ENCODE assay signal across 10 cellular contexts in genomic region chr11:12149672-12150225, GRCh38. TPM values are rescaled to one million over a fixed set of nuclear protein-coding genes. Genes with fewer than 3 reads are reported as not detected.
A peak's percentile ranks its signal among the peaks of the same experiment; 100 is the strongest.
DNase-seq lines count a peak whose midpoint lies in the region; ATAC-seq and TF ChIP-seq lines count a peak whose summit lies in the region.
"Had no signal": no experiment of that assay in that cellular context is flagged by ENCODE, and none has a peak within 500 bp of the region (broad histone marks: within the 10 kb centered on the region; RNA-seq: fewer than 3 reads in every experiment).

No MANE protein-coding gene starts in this region.

- H3K27ac Mint-ChIP-seq in activated naive CD4-positive, alpha-beta T cell treated with anti-CD3 and anti-CD28 coated beads, Interleukin-2, amount 10 ng/mL, durations not matched to agents 7 days and 5 days = peak overlapping the region; percentile 16

- H3K4me3 Mint-ChIP-seq in activated naive CD4-positive, alpha-beta T cell treated with anti-CD3 and anti-CD28 coated beads, Interleukin-2, amount 10 ng/mL, durations not matched to agents 7 days and 5 days = no peak overlapping the region

- H3K27me3 ChIP-seq in body of pancreas = no peaks in the 10 kb centered on the region

- 77 to 94% methylated on average over 6 of the region's 6 CpGs for WGBS in body of pancreas, 2 donors

- no peak for TF ChIP-seq POLR2A in body of pancreas (IDR thresholded peaks at IDR 0.05)

- peaks cover 19% of the 10 kb centered on the region for H3K36me3 Mint-ChIP-seq in activated naive CD4-positive, alpha-beta T cell treated with anti-CD3 and anti-CD28 coated beads, Interleukin-2, amount 10 ng/mL, durations not matched to agents 7 days and 5 days

- no peaks in the 10 kb centered on the region for H3K9me3 ChIP-seq in body of pancreas

- H3K4me1 Mint-ChIP-seq in activated naive CD4-positive, alpha-beta T cell treated with anti-CD3 and anti-CD28 coated beads, Interleukin-2, amount 10 ng/mL, durations not matched to agents 7 days and 5 days = peaks cover 62% of the 10 kb centered on the region

- intact Hi-C loops in body of pancreas (cut with DNase I) = no loop called here

- no peaks in the 10 kb centered on the region for H3K27me3 Mint-ChIP-seq in activated naive CD4-positive, alpha-beta T cell treated with anti-CD3 and anti-CD28 coated beads, Interleukin-2, amount 10 ng/mL, durations not matched to agents 7 days and 5 days

- H3K4me1 ChIP-seq in body of pancreas = no peaks in the 10 kb centered on the region

- DNase-seq in SIG-M5 treated with dmso at 0.1 percent for 504 hours (lab: John Stamatoyannopoulos, UW; ENCODE audit: unreplicated experiment) = peak; percentile 15
- no peak for DNase-seq in SIG-M5 (lab: John Stamatoyannopoulos, UW)
- DNase-seq in activated naive CD4-positive, alpha-beta T cell treated with anti-CD3 and anti-CD28 coated beads, Interleukin-2, amount 10 ng/mL, durations not matched to agents 7 days and 5 days = no peak
- DNase-seq in stimulated activated CD4-positive, alpha-beta T cell treated with anti-CD3 and anti-CD28 coated beads, Interleukin-4, amount 100 ng/mL, for 48 hours (ENCODE audit: low read depth in 2 of 2) = peak; percentile 45 to 63
- DNase-seq in body of pancreas = no peak
- DNase-seq: 8988T, WERI-Rb-1 had no signal

- no peak overlapping the region for H3K4me3 ChIP-seq in body of pancreas

- H3K36me3 ChIP-seq in body of pancreas (replicated peaks in 1 of 2; ENCODE audit: insufficient read depth in 1 of 2, low read depth in 2 of 2) = no peaks in the 10 kb centered on the region
- H3K36me3 ChIP-seq: WERI-Rb-1 had no signal

- H3K27ac ChIP-seq in body of pancreas = no peak overlapping the region
- H3K27ac ChIP-seq: WERI-Rb-1 had no signal

- CTCF ChIA-PET in activated naive CD4-positive, alpha-beta T cell treated with anti-CD3 and anti-CD28 coated beads, Interleukin-2, amount 10 ng/mL, durations not matched to agents 7 days and 5 days (lab: Charles Lee) = interaction anchor here (1.5 to 1.9 kb wide), 2 partner anchors 14 to 22 kb away, joined by 3 to 5 read pairs; no protein-coding TSS in a partner anchor

- ATAC-seq in HG03432 (IDR thresholded peaks at IDR 0.05; ENCODE audit: unreplicated experiment) (peak; percentile 85), GM21737 (IDR thresholded peaks at IDR 0.05; ENCODE audit: unreplicated experiment) (no peak), body of pancreas (no peak), HG03571 (IDR thresholded peaks at IDR 0.05; ENCODE audit: unreplicated experiment) (no peak)

- TF ChIP-seq CTCF in body of pancreas (IDR thresholded peaks at IDR 0.05) = no peak

- peaks cover 8% of the 10 kb centered on the region for H3K9me3 Mint-ChIP-seq in activated naive CD4-positive, alpha-beta T cell treated with anti-CD3 and anti-CD28 coated beads, Interleukin-2, amount 10 ng/mL, durations not matched to agents 7 days and 5 days

RNA-seq across cellular contexts. Expression of gene MICAL2, which starts 39.4 kb away (rescaled TPM):
- total RNA-seq in body of pancreas = 10 to 100 TPM; 16.6 to 24.4 TPM

Comparison
In these comparisons a context has a peak if more than half of its experiments do, and no peak if none do; other contexts are left out.
1. DNase-seq: peak in SIG-M5 treated with dmso at 0.1 percent for 504 hours (single experiment) and stimulated activated CD4-positive, alpha-beta T cell treated with anti-CD3 and anti-CD28 coated beads, Interleukin-4, amount 100 ng/mL, for 48 hours (2 of 2); none in SIG-M5 (single experiment), activated naive CD4-positive, alpha-beta T cell treated with anti-CD3 and anti-CD28 coated beads, Interleukin-2, amount 10 ng/mL, durations not matched to agents 7 days and 5 days (single experiment) and body of pancreas (0 of 4).